Comparison of ENCODE assay signal across 1 cellular context in genomic region chr6:159692303-159693127, GRCh38.
TF ChIP-seq lines count a peak whose summit lies in the region.

No MANE protein-coding gene starts in this region.

TF ChIP-seq in K562, 482 proteins besides CTCF, POLR2A, EP300 and RAD21 (continued from another document and continues in another):
- peak; percentile 50; the same call in 1 of the 2 replicates for TF ChIP-seq REST (CRISPR knock-in tag; IDR thresholded peaks at IDR 0.05; ENCODE audit: low read depth)
- no peak for TF ChIP-seq ATF1 (CRISPR knock-in tag; IDR thresholded peaks at IDR 0.05)
- peak; percentile 65 for TF ChIP-seq ATF1 (tag; IDR thresholded peaks at IDR 0.05)
- no peak; the same call in 1 of the 2 replicates for TF ChIP-seq AFF4 (CRISPR knock-in tag; IDR thresholded peaks at IDR 0.05)
- TF ChIP-seq RBM22 (IDR thresholded peaks at IDR 0.05; ENCODE audit: low read depth, low read length, poor library complexity, severe bottlenecking) = peak; percentile 86
- 0 out of 2 replicates have a peak, but pooled peaks have one; percentile 41 for TF ChIP-seq CEBPG (CRISPR knock-in tag; IDR thresholded peaks at IDR 0.05)
- no peak for TF ChIP-seq CEBPG (tag; conservative IDR thresholded peaks at IDR 0.05 in 1 of 2, IDR thresholded peaks at IDR 0.05 in 1 of 2)
- TF ChIP-seq RNF219 (CRISPR knock-in tag; IDR thresholded peaks at IDR 0.05) = no peak
- peak; percentile 79; the same call in 1 of the 2 replicates for TF ChIP-seq PHTF2 (CRISPR knock-in tag; IDR thresholded peaks at IDR 0.05)
- peak; percentile 94 for TF ChIP-seq RBBP5 (IDR thresholded peaks at IDR 0.05; ENCODE audit: borderline replicate concordance, insufficient read depth, low read length, poor library complexity, severe bottlenecking)
- TF ChIP-seq FOXA3 (CRISPR knock-in tag; conservative IDR thresholded peaks at IDR 0.05 in 1 of 2, IDR thresholded peaks at IDR 0.05 in 1 of 2) = peak in 1 of 2 experiments; percentile 82; a peak in 2 of 4 replicates
- TF ChIP-seq KAT7 (CRISPR knock-in tag; IDR thresholded peaks at IDR 0.05; ENCODE audit: borderline replicate concordance) = peak; percentile 1; the same call in 1 of the 2 replicates
- TF ChIP-seq TCF3 (CRISPR knock-in tag; IDR thresholded peaks at IDR 0.05) = peak; percentile 3; the same call in 1 of the 2 replicates
- TF ChIP-seq SMAD4 (CRISPR knock-in tag; conservative IDR thresholded peaks at IDR 0.05) = no peak; the same call in 1 of the 2 replicates
- TF ChIP-seq NFIX (CRISPR knock-in tag; IDR thresholded peaks at IDR 0.05; ENCODE audit: low read depth) = no peak
- TF ChIP-seq ZNF395 (CRISPR knock-in tag; IDR thresholded peaks at IDR 0.05) = peak; percentile 55; the same call in 1 of the 2 replicates
- no peak for TF ChIP-seq TEAD4 (IDR thresholded peaks at IDR 0.05; ENCODE audit: low read length)
- peak; percentile 81; the same call in 1 of the 2 replicates for TF ChIP-seq TEAD4 (CRISPR knock-in tag; IDR thresholded peaks at IDR 0.05; ENCODE audit: borderline replicate concordance)
- no peak for TF ChIP-seq IRF9 (tag; IDR thresholded peaks at IDR 0.05)
- no peak for TF ChIP-seq HMG20B (CRISPR knock-in tag; IDR thresholded peaks at IDR 0.05)
- no peak; the same call in 1 of the 2 replicates for TF ChIP-seq ETS1 (conservative IDR thresholded peaks at IDR 0.05; ENCODE audit: control insufficient read depth, low read depth, low read length)
- 0 out of 2 replicates have a peak, but pooled peaks have one; percentile 33 for TF ChIP-seq TARDBP (IDR thresholded peaks at IDR 0.05)
- TF ChIP-seq HDAC2 (IDR thresholded peaks at IDR 0.05) = 0 out of 2 replicates have a peak, but pooled peaks have one; percentile 9
- peak; percentile 99 for TF ChIP-seq ZSCAN29 (IDR thresholded peaks at IDR 0.05)
- TF ChIP-seq HMGN3 (IDR thresholded peaks at IDR 0.05; ENCODE audit: borderline replicate concordance, extremely low read depth, insufficient read length, low read depth, low read length) = peak; percentile 54
- TF ChIP-seq CCNT2 (IDR thresholded peaks at IDR 0.05; ENCODE audit: borderline replicate concordance, extremely low read depth, insufficient read length, low read depth, low read length) = peak; percentile 26
- TF ChIP-seq PTTG1 (tag; IDR thresholded peaks at IDR 0.05; ENCODE audit: low read depth) = no peak
- peak; percentile 31 for TF ChIP-seq ATF7 (IDR thresholded peaks at IDR 0.05)
- TF ChIP-seq ETV5 (CRISPR knock-in tag; IDR thresholded peaks at IDR 0.05; ENCODE audit: low read depth) = peak; percentile 17; the same call in 1 of the 2 replicates
- TF ChIP-seq THAP12 (CRISPR knock-in tag; IDR thresholded peaks at IDR 0.05) = 0 out of 2 replicates have a peak, but pooled peaks have one; percentile 34
- TF ChIP-seq ZNF717 (CRISPR knock-in tag; IDR thresholded peaks at IDR 0.05) = no peak
- peak; percentile 51 for TF ChIP-seq USF1 (CRISPR knock-in tag; IDR thresholded peaks at IDR 0.05)
- no peak for TF ChIP-seq NEUROD1 (IDR thresholded peaks at IDR 0.05; ENCODE audit: borderline replicate concordance, low read depth, low read length, partially characterized antibody)
- peak; percentile 69 for TF ChIP-seq FIP1L1 (IDR thresholded peaks at IDR 0.05; ENCODE audit: low read depth, low read length, poor library complexity, severe bottlenecking)
- TF ChIP-seq CXXC5 (CRISPR knock-in tag; IDR thresholded peaks at IDR 0.05) = 0 out of 2 replicates have a peak, but pooled peaks have one; percentile 28
- TF ChIP-seq SIN3A (IDR thresholded peaks at IDR 0.05; ENCODE audit: borderline replicate concordance in 2 of 2, control insufficient read depth in 1 of 2, low read depth in 2 of 2, low read length in 2 of 2) = peak in 1 of 2 experiments; percentile 35; a peak in 1 of 4 replicates
- peak; percentile 77 for TF ChIP-seq L3MBTL2 (IDR thresholded peaks at IDR 0.05)
- TF ChIP-seq ZNF639 (CRISPR knock-in tag; conservative IDR thresholded peaks at IDR 0.05 in 1 of 2, IDR thresholded peaks at IDR 0.05 in 1 of 2) = peak in 1 of 2 experiments; percentile 7; a peak in 1 of 4 replicates
- TF ChIP-seq MAX (CRISPR knock-in tag; IDR thresholded peaks at IDR 0.05) = peak; percentile 87
